ENCODE assay signal across 23 cellular contexts in genomic region chr7:151895008-151895661, GRCh38. TPM values are rescaled to one million over a fixed set of nuclear protein-coding genes. Genes with fewer than 3 reads are reported as not detected.
A peak's percentile ranks its signal among the peaks of the same experiment; 100 is the strongest.
DNase-seq lines count a peak whose midpoint lies in the region; ATAC-seq and TF ChIP-seq lines count a peak whose summit lies in the region.
"Had no signal": no experiment of that assay in that cellular context is flagged by ENCODE, and none has a peak within 500 bp of the region (broad histone marks: within the 10 kb centered on the region; RNA-seq: fewer than 3 reads in every experiment).

No MANE protein-coding gene starts in this region.

- H3K36me3 ChIP-seq in breast epithelium, result no peaks in the 10 kb centered on the region
- H3K36me3 ChIP-seq in tibial nerve, result no peaks in the 10 kb centered on the region
- H3K36me3 ChIP-seq: BE2C, Peyer's patch, upper lobe of left lung had no signal

- no peak for ATAC-seq in HG03039 (IDR thresholded peaks at IDR 0.05; ENCODE audit: unreplicated experiment)
- ATAC-seq: activated CD8-positive, alpha-beta T cell treated with anti-CD3 and anti-CD28 coated beads for 36 hours; left lobe of liver had no signal

- H3K27ac ChIP-seq in breast epithelium (no peak overlapping the region), dorsolateral prefrontal cortex (peak overlapping the region in 39 of 59 donors; percentile 4 to 82 (median 59)), tibial nerve (no peak overlapping the region)
- H3K27ac ChIP-seq: upper lobe of left lung had no signal

- H3K27me3 Mint-ChIP-seq in MCF 10A (ENCODE audit: insufficient read depth, unreplicated experiment), result peaks cover 34% of the 10 kb centered on the region

- no peaks in the 10 kb centered on the region for H3K9me3 ChIP-seq in breast epithelium
- H3K9me3 ChIP-seq in tibial nerve, result no peaks in the 10 kb centered on the region
- H3K9me3 ChIP-seq: BE2C, Peyer's patch, SK-N-SH, upper lobe of left lung had no signal

- peak overlapping the region; percentile 4 for H3K4me3 Mint-ChIP-seq in MCF 10A (ENCODE audit: unreplicated experiment)
- H3K4me3 Mint-ChIP-seq: activated B cell treated with CpG ODN at 0.5 μM for 24 hours; activated CD8-positive, alpha-beta T cell treated with anti-CD3 and anti-CD28 coated beads for 36 hours; activated naive CD4-positive, alpha-beta T cell treated with anti-CD3 and anti-CD28 coated beads, Interleukin-2, amount 50 U/mL, for 24 hours; neural crest cell; stimulated activated naive CD8-positive, alpha-beta T cell treated with anti-CD3 and anti-CD28 coated beads, Interleukin-15, amount 100 ng/mL, for 72 hours had no signal

- TF ChIP-seq EP300 in tibial nerve (IDR thresholded peaks at IDR 0.05), result no peak

- no peak for TF ChIP-seq POLR2A in breast epithelium (IDR thresholded peaks at IDR 0.05)
- TF ChIP-seq POLR2A in tibial nerve (IDR thresholded peaks at IDR 0.05), result no peak

- peak overlapping the region; percentile 92 for H3K27ac Mint-ChIP-seq in MCF 10A (ENCODE audit: low read depth, unreplicated experiment)
- H3K27ac Mint-ChIP-seq: activated B cell treated with CpG ODN at 0.5 μM for 24 hours; activated CD8-positive, alpha-beta T cell treated with anti-CD3 and anti-CD28 coated beads for 36 hours; activated naive CD4-positive, alpha-beta T cell treated with anti-CD3 and anti-CD28 coated beads, Interleukin-2, amount 50 U/mL, for 24 hours; stimulated activated naive CD8-positive, alpha-beta T cell treated with anti-CD3 and anti-CD28 coated beads, Interleukin-15, amount 100 ng/mL, for 72 hours had no signal

- TF ChIP-seq CTCF in MCF 10A (IDR thresholded peaks at IDR 0.05; ENCODE audit: unreplicated experiment) (no peak), breast epithelium (IDR thresholded peaks at IDR 0.05) (no peak), dorsolateral prefrontal cortex (IDR thresholded peaks at IDR 0.05 in 54 of 56, conservative IDR thresholded peaks at IDR 0.05 in 2 of 56; ENCODE audit: low read depth in 1 of 56, partially characterized antibody in 56 of 56) (no peak), tibial nerve (IDR thresholded peaks at IDR 0.05) (no peak)

- H3K9me3 Mint-ChIP-seq in MCF 10A (ENCODE audit: unreplicated experiment), result no peaks in the 10 kb centered on the region
- H3K9me3 Mint-ChIP-seq: activated B cell treated with CpG ODN at 0.5 μM for 24 hours; activated CD8-positive, alpha-beta T cell treated with anti-CD3 and anti-CD28 coated beads for 36 hours; activated naive CD4-positive, alpha-beta T cell treated with anti-CD3 and anti-CD28 coated beads, Interleukin-2, amount 50 U/mL, for 24 hours; neural crest cell; stimulated activated naive CD8-positive, alpha-beta T cell treated with anti-CD3 and anti-CD28 coated beads, Interleukin-15, amount 100 ng/mL, for 72 hours had no signal

- WGBS in tibial nerve, 2 donors, result 83 to 88% methylated on average over 21 of the region's 21 CpGs

- POLR2A ChIA-PET in MCF 10A (lab: Yijun Ruan, JAX), result interaction anchor here (0.6 to 1.2 kb wide), 4 partner anchors 13 to 376 kb away, joined by 3 to 5 read pairs (median 3); no protein-coding TSS in a partner anchor

- H3K27me3 ChIP-seq in breast epithelium, result peaks cover 0 to 8% of the 10 kb centered on the region in 2 donors
- H3K27me3 ChIP-seq in dorsolateral prefrontal cortex, result peaks cover 0 to 15% (median 0%) of the 10 kb centered on the region in 45 donors
- H3K27me3 ChIP-seq in tibial nerve, result peaks cover 0 to 55% of the 10 kb centered on the region in 2 donors
- H3K27me3 ChIP-seq: BE2C, Peyer's patch, upper lobe of left lung had no signal

- intact Hi-C loops in MCF 10A (cut with micrococcal nuclease) (no loop called here), breast epithelium (cut with DNase I; ENCODE audit: low total_unique reads) (no loop called here), dorsolateral prefrontal cortex (cut with DNase I) (no loop called here)

- CTCF ChIA-PET in MCF 10A (lab: Yijun Ruan, JAX), result interaction anchor here (1.0 kb wide), 1 partner anchor 113 kb away, joined by 3 read pairs; no protein-coding TSS in a partner anchor

- H3K4me1 ChIP-seq in breast epithelium (no peaks in the 10 kb centered on the region), tibial nerve (no peaks in the 10 kb centered on the region)

- H3K36me3 Mint-ChIP-seq in MCF 10A (ENCODE audit: insufficient read depth, unreplicated experiment), result peaks cover 4% of the 10 kb centered on the region
- H3K36me3 Mint-ChIP-seq: activated naive CD4-positive, alpha-beta T cell treated with anti-CD3 and anti-CD28 coated beads, Interleukin-2, amount 50 U/mL, for 24 hours had no signal

- H3K4me1 Mint-ChIP-seq in MCF 10A (ENCODE audit: insufficient read depth, unreplicated experiment), result peaks cover 7% of the 10 kb centered on the region
- H3K4me1 Mint-ChIP-seq: activated naive CD4-positive, alpha-beta T cell treated with anti-CD3 and anti-CD28 coated beads, Interleukin-2, amount 50 U/mL, for 24 hours; stimulated activated naive CD8-positive, alpha-beta T cell treated with anti-CD3 and anti-CD28 coated beads, Interleukin-15, amount 100 ng/mL, for 72 hours had no signal

- peak; percentile 57 for DNase-seq in MCF 10A (ENCODE audit: unreplicated experiment)
- DNase-seq in breast epithelium (ENCODE audit: low spot score in 2 of 2), result no peak
- no peak for DNase-seq in dorsolateral prefrontal cortex
- DNase-seq in mesenteric fat pad (ENCODE audit: low spot score), result peak; percentile 72
- no peak for DNase-seq in KG1 (lab: John Stamatoyannopoulos, UW)
- no peak for DNase-seq in tibial nerve (ENCODE audit: low spot score in 2 of 2)
- DNase-seq in LoVo (ENCODE audit: low spot score), result no peak
- DNase-seq: activated B cell treated with CpG ODN at 0.5 μM for 24 hours; activated CD8-positive, alpha-beta T cell treated with anti-CD3 and anti-CD28 coated beads for 36 hours; activated T-cell treated with anti-CD3 and anti-CD28 coated beads, Interleukin-2, amount 50 U/mL, for 1 hour; BE2C; DND-41; effector CD8-positive, alpha-beta T cell; NK-92 treated with Interleukin-12 subunit alpha and Interleukin-12 subunit beta, amount 100 ng/mL, for 24 hours; SK-N-SH; stimulated activated CD4-positive, alpha-beta T cell treated with anti-CD3 and anti-CD28 coated beads, Interleukin-4, amount 100 ng/mL, for 4 hours; stimulated activated naive CD8-positive, alpha-beta T cell treated with anti-CD3 and anti-CD28 coated beads, Interleukin-15, amount 100 ng/mL, for 72 hours had no signal

- no TSS peak for BruUV-seq in MCF 10A (replicated peaks; lab: Mats Ljungman, UMichigan)

- H3K4me3 ChIP-seq in breast epithelium (peak overlapping the region in 1 of 3 donors; percentile 7), dorsolateral prefrontal cortex (no peak overlapping the region), tibial nerve (no peak overlapping the region)
- H3K4me3 ChIP-seq: Peyer's patch, upper lobe of left lung had no signal

RNA-seq across cellular contexts. Expression of gene PRKAG2, which starts 18.2 kb away (rescaled TPM):
- total RNA-seq in MCF 10A (2022) (62.5 and 73.9 TPM in 2 replicates), breast epithelium (10 to 100 TPM; 32.3 to 56.6 (median 34.4) TPM), dorsolateral prefrontal cortex (100 to 1,000 TPM in 3 of 120 experiments, 10 to 100 TPM in 117; 39.2 to 105 (median 77.5) TPM), mesenteric fat pad (61.2 TPM), tibial nerve (10 to 100 TPM; 24.5 to 82.6 (median 38.3) TPM)

Comparison
In these comparisons a context has a peak if more than half of its experiments do, and no peak if none do; other contexts are left out.
1. DNase-seq: peak in MCF 10A (single experiment) and mesenteric fat pad (single experiment); none in breast epithelium (0 of 2), dorsolateral prefrontal cortex (0 of 10), KG1 (single experiment), tibial nerve (0 of 2) and LoVo (single experiment).
2. H3K27ac ChIP-seq: peak in dorsolateral prefrontal cortex (39 of 59); none in breast epithelium (0 of 2) and tibial nerve (0 of 4).